Comparison of ENCODE assay signal across 8 cellular contexts in the genomic region with DNA sequence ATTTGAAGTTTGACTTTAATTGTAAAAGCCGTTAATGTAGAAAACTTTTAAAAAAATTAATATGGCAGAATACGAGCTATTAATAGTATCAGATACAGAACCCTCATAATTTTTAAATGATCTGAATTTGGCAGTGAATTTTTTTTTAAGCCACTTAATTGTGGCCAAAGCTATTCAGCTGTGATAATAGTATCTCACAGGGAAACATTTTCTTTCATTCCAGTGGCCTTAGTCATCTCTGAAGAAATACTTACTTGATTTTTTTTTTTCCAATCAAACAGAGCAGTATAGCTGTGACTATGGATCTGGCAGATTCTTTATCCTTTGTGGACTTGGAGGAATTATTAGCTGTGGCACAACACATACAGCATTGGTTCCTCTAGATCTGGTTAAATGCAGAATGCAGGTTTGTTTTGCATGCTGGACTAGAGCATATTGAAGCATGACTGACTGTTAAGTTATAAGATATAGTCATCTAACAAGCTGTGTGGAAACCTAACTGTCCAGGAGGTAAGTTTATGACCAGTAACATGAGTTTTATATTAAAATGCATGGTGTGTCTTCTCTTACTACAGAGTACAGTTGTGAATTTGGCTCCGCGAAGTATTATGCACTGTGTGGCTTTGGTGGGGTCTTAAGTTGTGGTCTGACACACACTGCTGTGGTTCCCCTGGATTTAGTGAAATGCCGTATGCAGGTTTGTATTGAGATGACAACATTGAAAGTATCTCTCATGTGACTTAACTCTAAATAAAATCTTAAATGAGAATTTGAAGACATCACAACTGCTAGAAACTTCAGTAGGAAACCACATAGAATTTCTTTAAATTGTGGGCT. TPM values are rescaled to one million over a fixed set of nuclear protein-coding genes. Genes with fewer than 3 reads are reported as not detected.
DNase-seq lines count a peak whose midpoint lies in the region; TF ChIP-seq lines count a peak whose summit lies in the region.

No MANE protein-coding gene starts in this region.

- peak; percentile 7 for DNase-seq in activated T-cell treated with anti-CD3 and anti-CD28 coated beads for 48 hours (ENCODE audit: low read depth)
- DNase-seq in activated T-cell treated with anti-CD3 and anti-CD28 coated beads, Interleukin-2, amount 50 U/mL, for 1 hour, result no peak
- DNase-seq in activated CD4-positive, alpha-beta memory T cell treated with anti-CD3 and anti-CD28 coated beads, Interleukin-2, amount 10 ng/mL, durations not matched to agents 7 days and 5 days, result peak; percentile 21
- no peak for DNase-seq in glutamatergic neuron
- DNase-seq in spleen, result no peak
- no peak for DNase-seq in DMS 273 (lab: John Stamatoyannopoulos, UW; ENCODE audit: unreplicated experiment)
- no peak for DNase-seq in caudate nucleus (lab: John Stamatoyannopoulos, UW)
- DNase-seq in DMS 273 treated with DMSO at 0.1 percent for 48 hours (lab: John Stamatoyannopoulos, UW), result no peak

- no peaks in the 10 kb centered on the region for H3K27me3 Mint-ChIP-seq in activated CD4-positive, alpha-beta memory T cell treated with anti-CD3 and anti-CD28 coated beads, Interleukin-2, amount 10 ng/mL, durations not matched to agents 7 days and 5 days
- peaks cover 4% of the 10 kb centered on the region for H3K27me3 Mint-ChIP-seq in glutamatergic neuron (ENCODE audit: unreplicated experiment)

- peaks cover 12 to 52% (median 34%) of the 10 kb centered on the region in 6 donors for H3K4me1 ChIP-seq in spleen

- TF ChIP-seq POLR2A in spleen (IDR thresholded peaks at IDR 0.05), result no peak

- H3K4me1 Mint-ChIP-seq in activated CD4-positive, alpha-beta memory T cell treated with anti-CD3 and anti-CD28 coated beads, Interleukin-2, amount 10 ng/mL, durations not matched to agents 7 days and 5 days, result peaks cover 34% of the 10 kb centered on the region
- peaks cover 8% of the 10 kb centered on the region for H3K4me1 Mint-ChIP-seq in glutamatergic neuron (ENCODE audit: low read depth, unreplicated experiment)

- CTCF ChIA-PET in activated CD4-positive, alpha-beta memory T cell treated with anti-CD3 and anti-CD28 coated beads, Interleukin-2, amount 10 ng/mL, durations not matched to agents 7 days and 5 days (lab: Charles Lee), result interaction anchor here (0.7 to 6.5 kb wide), 8 partner anchors 12 to 105 kb away, joined by 3 to 48 read pairs (median 4); no protein-coding TSS in a partner anchor

- POLR2A ChIA-PET in activated CD4-positive, alpha-beta memory T cell treated with anti-CD3 and anti-CD28 coated beads, Interleukin-2, amount 10 ng/mL, durations not matched to agents 7 days and 5 days (lab: Charles Lee), result interaction anchor here (1.2 to 7.6 kb wide), 9 partner anchors 10 to 129 kb away, joined by 3 to 156 read pairs (median 5); a partner anchor contains a TSS

- peak overlapping the region; percentile 86 for H3K4me3 Mint-ChIP-seq in activated CD4-positive, alpha-beta memory T cell treated with anti-CD3 and anti-CD28 coated beads, Interleukin-2, amount 10 ng/mL, durations not matched to agents 7 days and 5 days
- H3K4me3 Mint-ChIP-seq in glutamatergic neuron (ENCODE audit: unreplicated experiment), result peak overlapping the region; percentile 98

- intact Hi-C loops in spleen (cut with DNase I; ENCODE audit: low total_unique reads), result no loop called here

- H3K36me3 ChIP-seq in spleen, result peaks cover 0 to 51% (median 36%) of the 10 kb centered on the region in 6 donors

- peak overlapping the region; percentile 74 to 93 (median 85) for H3K4me3 ChIP-seq in spleen

- peaks cover 56% of the 10 kb centered on the region for H3K36me3 Mint-ChIP-seq in activated CD4-positive, alpha-beta memory T cell treated with anti-CD3 and anti-CD28 coated beads, Interleukin-2, amount 10 ng/mL, durations not matched to agents 7 days and 5 days (ENCODE audit: low read depth)
- no peaks in the 10 kb centered on the region for H3K36me3 Mint-ChIP-seq in glutamatergic neuron (ENCODE audit: unreplicated experiment)

- no peaks in the 10 kb centered on the region for H3K27me3 ChIP-seq in spleen (replicated peaks in 1 of 7)

- no peaks in the 10 kb centered on the region for H3K9me3 ChIP-seq in spleen

- H3K27ac Mint-ChIP-seq in activated CD4-positive, alpha-beta memory T cell treated with anti-CD3 and anti-CD28 coated beads, Interleukin-2, amount 10 ng/mL, durations not matched to agents 7 days and 5 days, result peak overlapping the region; percentile 97
- H3K27ac Mint-ChIP-seq in glutamatergic neuron (ENCODE audit: unreplicated experiment), result no peak overlapping the region

- no peaks in the 10 kb centered on the region for H3K9me3 Mint-ChIP-seq in activated CD4-positive, alpha-beta memory T cell treated with anti-CD3 and anti-CD28 coated beads, Interleukin-2, amount 10 ng/mL, durations not matched to agents 7 days and 5 days
- peaks cover 11% of the 10 kb centered on the region for H3K9me3 Mint-ChIP-seq in glutamatergic neuron (ENCODE audit: unreplicated experiment)

- no peak for TF ChIP-seq CTCF in glutamatergic neuron (IDR thresholded peaks at IDR 0.05; ENCODE audit: partially characterized antibody, unreplicated experiment)
- no peak for TF ChIP-seq CTCF in spleen (IDR thresholded peaks at IDR 0.05 in 8 of 11, conservative IDR thresholded peaks at IDR 0.05 in 3 of 11)

- H3K27ac ChIP-seq in spleen (peak overlapping the region in 7 of 8 donors; percentile 98 to 100 (median 98)), caudate nucleus (ENCODE audit: low read depth, low read length) (no peak overlapping the region)

- 35 to 46% (median 36%) methylated on average over 5 of the region's 5 CpGs for WGBS in spleen, 5 donors

RNA-seq across cellular contexts. Expression of a gene that starts 1.9 kb away (rescaled TPM):
- total RNA-seq in activated CD4-positive, alpha-beta memory T cell treated with anti-CD3 and anti-CD28 coated beads, Interleukin-2, amount 10 ng/mL, durations not matched to agents 7 days and 5 days, result 100 to 1,000 TPM; 355 to 365 TPM
- total RNA-seq in glutamatergic neuron (ENCODE audit: unreplicated experiment) (481 TPM), spleen (100 to 1,000 TPM; 265 to 443 (median 310) TPM)
- polyA plus RNA-seq in spleen, result 100 to 1,000 TPM; 246 to 261 (median 259) TPM

RNA-seq across cellular contexts. Expression of a gene that starts 49.2 kb away (rescaled TPM):
- total RNA-seq in activated CD4-positive, alpha-beta memory T cell treated with anti-CD3 and anti-CD28 coated beads, Interleukin-2, amount 10 ng/mL, durations not matched to agents 7 days and 5 days, result 10 to 100 TPM; 25.5 to 26.2 TPM
- total RNA-seq in glutamatergic neuron (ENCODE audit: unreplicated experiment), result 6.1 TPM
- total RNA-seq in spleen, result 10 to 100 TPM; 17.2 to 30.7 (median 19.9) TPM
- 10 to 100 TPM; 13.5 to 16.5 (median 13.9) TPM for polyA plus RNA-seq in spleen

RNA-seq across cellular contexts. Expression of a gene that starts 49.7 kb away (rescaled TPM):
- total RNA-seq in activated CD4-positive, alpha-beta memory T cell treated with anti-CD3 and anti-CD28 coated beads, Interleukin-2, amount 10 ng/mL, durations not matched to agents 7 days and 5 days, result 10 to 100 TPM; 37.4 to 37.8 TPM
- total RNA-seq in glutamatergic neuron (ENCODE audit: unreplicated experiment), result 20.8 TPM
- 10 to 100 TPM; 27.9 to 44.1 (median 36.0) TPM for total RNA-seq in spleen
- polyA plus RNA-seq in spleen, result 1 to 10 TPM; 6.5 to 9.7 (median 7.4) TPM

Comparison
In these comparisons a context has a peak if more than half of its experiments do, and no peak if none do; other contexts are left out.
1. DNase-seq: peak in activated T-cell treated with anti-CD3 and anti-CD28 coated beads for 48 hours (single experiment) and activated CD4-positive, alpha-beta memory T cell treated with anti-CD3 and anti-CD28 coated beads, Interleukin-2, amount 10 ng/mL, durations not matched to agents 7 days and 5 days (single experiment); none in activated T-cell treated with anti-CD3 and anti-CD28 coated beads, Interleukin-2, amount 50 U/mL, for 1 hour (single experiment), glutamatergic neuron (single experiment), spleen (single experiment), DMS 273 (single experiment), caudate nucleus (0 of 61) and DMS 273 treated with DMSO at 0.1 percent for 48 hours (single experiment).